ENCODE assay signal across 21 cellular contexts in genomic region chr1:59011663-59012062, GRCh38.
"Had no signal": no experiment of that assay in that cellular context is flagged by ENCODE, and none has a peak within 500 bp of the region (broad histone marks: within the 10 kb centered on the region; RNA-seq: fewer than 3 reads in every experiment).

No MANE protein-coding gene starts in this region.

- H3K9ac ChIP-seq: SK-N-SH had no signal

- H3K27ac Mint-ChIP-seq: activated CD4-positive, alpha-beta T cell treated with anti-CD3 and anti-CD28 coated beads, Interleukin-2, amount 10 ng/mL, durations not matched to agents 7 days and 5 days; activated CD8-positive, alpha-beta T cell treated with anti-CD3 and anti-CD28 coated beads, Interleukin-2, amount 10 ng/mL, durations not matched to agents 7 days and 5 days; activated T-cell treated with anti-CD3 and anti-CD28 coated beads, Interleukin-2, amount 50 U/mL, for 72 hours; progenitor cell of endocrine pancreas had no signal

- H3K4me3 Mint-ChIP-seq: activated CD4-positive, alpha-beta T cell treated with anti-CD3 and anti-CD28 coated beads, Interleukin-2, amount 10 ng/mL, durations not matched to agents 7 days and 5 days; activated CD8-positive, alpha-beta T cell treated with anti-CD3 and anti-CD28 coated beads, Interleukin-2, amount 10 ng/mL, durations not matched to agents 7 days and 5 days; activated T-cell treated with anti-CD3 and anti-CD28 coated beads, Interleukin-2, amount 50 U/mL, for 72 hours; naive thymus-derived CD8-positive, alpha-beta T cell had no signal

- H3K27ac ChIP-seq: adrenal gland, thoracic aorta had no signal

- H3K4me3 ChIP-seq: adrenal gland, esophagus muscularis mucosa, skin epidermis, thoracic aorta had no signal

- H3K36me3 Mint-ChIP-seq: naive thymus-derived CD8-positive, alpha-beta T cell had no signal

- DNase-seq: activated CD4-positive, alpha-beta T cell treated with anti-CD3 and anti-CD28 coated beads, Interleukin-2, amount 10 ng/mL, durations not matched to agents 7 days and 5 days; activated CD8-positive, alpha-beta memory T cell treated with anti-CD3 and anti-CD28 coated beads, Interleukin-2, amount 50 U/mL, for 48 hours; activated CD8-positive, alpha-beta T cell treated with anti-CD3 and anti-CD28 coated beads, Interleukin-2, amount 10 ng/mL, durations not matched to agents 7 days and 5 days; activated effector memory CD4-positive, alpha-beta T cell treated with anti-CD3 and anti-CD28 coated beads, Interleukin-2, amount 50 U/mL, for 16 hours; activated naive CD4-positive, alpha-beta T cell treated with anti-CD3 and anti-CD28 coated beads, Interleukin-2, amount 50 U/mL, for 16 hours; activated T-cell treated with anti-CD3 and anti-CD28 coated beads, Interleukin-2, amount 50 U/mL, for 72 hours; cerebellar nuclear complex; effector CD8-positive, alpha-beta T cell; mesenchymal stem cell; naive thymus-derived CD8-positive, alpha-beta T cell; nucleus accumbens; right cardiac atrium; SK-N-SH; stimulated activated CD4-positive, alpha-beta T cell treated with anti-CD3 and anti-CD28 coated beads, Interleukin-2, amount 100 ng/mL, for 48 hours; T-helper 1 cell; T-helper 9 cell had no signal

- H3K9me3 Mint-ChIP-seq: activated CD4-positive, alpha-beta T cell treated with anti-CD3 and anti-CD28 coated beads, Interleukin-2, amount 10 ng/mL, durations not matched to agents 7 days and 5 days; activated T-cell treated with anti-CD3 and anti-CD28 coated beads, Interleukin-2, amount 50 U/mL, for 72 hours; naive thymus-derived CD8-positive, alpha-beta T cell had no signal

- ATAC-seq: activated CD8-positive, alpha-beta T cell treated with anti-CD3 and anti-CD28 coated beads, Interleukin-2, amount 10 ng/mL, durations not matched to agents 7 days and 5 days; activated T-cell treated with anti-CD3 and anti-CD28 coated beads, Interleukin-2, amount 50 U/mL, for 72 hours; naive thymus-derived CD8-positive, alpha-beta T cell; right cardiac atrium had no signal

- H3K27me3 ChIP-seq: adrenal gland, esophagus muscularis mucosa had no signal

- H3K36me3 ChIP-seq: adrenal gland, esophagus muscularis mucosa, thoracic aorta had no signal
